In genomic region chr22:40478456-40479125, GRCh38 we compare ENCODE assay signal across 17 cellular contexts.
"Had no signal": no experiment of that assay in that cellular context is flagged by ENCODE, and none has a peak within 500 bp of the region (broad histone marks: within the 10 kb centered on the region; RNA-seq: fewer than 3 reads in every experiment).

No MANE protein-coding gene starts in this region.

- H3K27ac ChIP-seq: coronary artery, gastrocnemius medialis had no signal

- ATAC-seq: gastrocnemius medialis; right cardiac atrium; stimulated activated naive B cell treated with anti-CD40 and anti-IgM and Interleukin-4, amounts not matched to agents 10 μg/mL and 1 μg/mL and 100 μg/mL, for 72 hours had no signal

- H3K9me3 Mint-ChIP-seq: activated CD4-positive, alpha-beta T cell treated with anti-CD3 and anti-CD28 coated beads, Interleukin-2, amount 10 ng/mL, durations not matched to agents 7 days and 5 days; activated T-helper 2 cell treated with anti-CD3 and anti-CD28 coated beads, Interferon-gamma antibody, Interleukin-2, Interleukin-4, amounts not matched to agents 10 μg/mL and 5 μg/mL and 100 μg/mL, durations not matched to agents 14 hours and 24 hours and 36 hours; naive B cell; stimulated activated naive B cell treated with anti-CD40 and anti-IgM and Interleukin-4, amounts not matched to agents 10 μg/mL and 1 μg/mL and 100 μg/mL, for 72 hours had no signal

- H3K36me3 ChIP-seq: gastrocnemius medialis had no signal

- H3K4me3 ChIP-seq: coronary artery, gastrocnemius medialis, upper lobe of left lung had no signal

- H3K27ac Mint-ChIP-seq: activated CD4-positive, alpha-beta T cell treated with anti-CD3 and anti-CD28 coated beads, Interleukin-2, amount 10 ng/mL, durations not matched to agents 7 days and 5 days; activated T-helper 2 cell treated with anti-CD3 and anti-CD28 coated beads, Interferon-gamma antibody, Interleukin-2, Interleukin-4, amounts not matched to agents 10 μg/mL and 5 μg/mL and 100 μg/mL, durations not matched to agents 14 hours and 24 hours and 36 hours; stimulated activated naive B cell treated with anti-CD40 and anti-IgM and Interleukin-4, amounts not matched to agents 10 μg/mL and 1 μg/mL and 100 μg/mL, for 72 hours had no signal

- H3K27me3 Mint-ChIP-seq: activated CD4-positive, alpha-beta T cell treated with anti-CD3 and anti-CD28 coated beads, Interleukin-2, amount 10 ng/mL, durations not matched to agents 7 days and 5 days; naive B cell; stimulated activated naive B cell treated with anti-CD40 and anti-IgM and Interleukin-4, amounts not matched to agents 10 μg/mL and 1 μg/mL and 100 μg/mL, for 72 hours had no signal

- H3K9me3 ChIP-seq: gastrocnemius medialis, upper lobe of left lung had no signal

- H3K27me3 ChIP-seq: gastrocnemius medialis, upper lobe of left lung had no signal

- H3K36me3 Mint-ChIP-seq: naive B cell had no signal

- DNase-seq: activated CD4-positive, alpha-beta T cell treated with anti-CD3 and anti-CD28 coated beads, Interleukin-2, amount 10 ng/mL, durations not matched to agents 7 days and 5 days; activated CD4-positive, CD25-positive, alpha-beta regulatory T cell; activated naive CD4-positive, alpha-beta T cell treated with anti-CD3 and anti-CD28 coated beads, Interleukin-2, amount 50 U/mL, for 16 hours; activated T-cell treated with anti-CD3 and anti-CD28 coated beads for 4 hours; central memory CD4-positive, alpha-beta T cell; effector CD4-positive, alpha-beta T cell; gastrocnemius medialis; kidney; naive B cell; posterior cingulate gyrus; right cardiac atrium; stimulated activated CD4-positive, alpha-beta T cell treated with anti-CD3 and anti-CD28 coated beads, Interleukin-2, amount 100 ng/mL, for 24 hours; stimulated activated naive B cell treated with anti-CD40 and anti-IgM and Interleukin-4, amounts not matched to agents 10 μg/mL and 1 μg/mL and 100 μg/mL, for 72 hours; substantia nigra; upper lobe of left lung had no signal

- H3K4me3 Mint-ChIP-seq: activated CD4-positive, alpha-beta T cell treated with anti-CD3 and anti-CD28 coated beads, Interleukin-2, amount 10 ng/mL, durations not matched to agents 7 days and 5 days; naive B cell; stimulated activated naive B cell treated with anti-CD40 and anti-IgM and Interleukin-4, amounts not matched to agents 10 μg/mL and 1 μg/mL and 100 μg/mL, for 72 hours had no signal
